ENCODE assay signal across 8 cellular contexts in genomic region chr9:67058898-67059715, GRCh38.
DNase-seq lines count a peak whose midpoint lies in the region; ATAC-seq, FAIRE-seq and TF ChIP-seq lines count a peak whose summit lies in the region.
"Not testable (repeated sequence)": the region's sequence is repeated elsewhere in the genome, so short reads cannot be mapped to it uniquely, and the experiment has no call there.

No MANE protein-coding gene starts in this region.

- not testable (repeated sequence) for H3K36me3 ChIP-seq in MM.1S (replicated peaks; ENCODE audit: insufficient read depth, low read length); pancreas

- not testable (repeated sequence) for H3K4me3 Mint-ChIP-seq in activated CD8-positive, alpha-beta T cell treated with anti-CD3 and anti-CD28 coated beads, Interleukin-2, amount 10 ng/mL, durations not matched to agents 7 days and 5 days; stimulated activated naive CD8-positive, alpha-beta T cell treated with anti-CD3 and anti-CD28 coated beads, Interleukin-15, amount 100 ng/mL, for 72 hours

- H3K4me1 ChIP-seq in MM.1S (ENCODE audit: low read length); pancreas: not testable (repeated sequence)

- H3K36me3 Mint-ChIP-seq in activated CD8-positive, alpha-beta T cell treated with anti-CD3 and anti-CD28 coated beads, Interleukin-2, amount 10 ng/mL, durations not matched to agents 7 days and 5 days (ENCODE audit: low read depth) = not testable (repeated sequence)

- H2AFZ ChIP-seq in MM.1S (ENCODE audit: low read length) = not testable (repeated sequence)

- not testable (repeated sequence) for H3K27ac Mint-ChIP-seq in activated CD8-positive, alpha-beta T cell treated with anti-CD3 and anti-CD28 coated beads, Interleukin-2, amount 10 ng/mL, durations not matched to agents 7 days and 5 days; stimulated activated naive CD8-positive, alpha-beta T cell treated with anti-CD3 and anti-CD28 coated beads, Interleukin-15, amount 100 ng/mL, for 72 hours

- H3K9ac ChIP-seq in MM.1S (ENCODE audit: low read length) = not testable (repeated sequence)

- not testable (repeated sequence) for ATAC-seq in activated CD8-positive, alpha-beta T cell treated with anti-CD3 and anti-CD28 coated beads, Interleukin-2, amount 10 ng/mL, durations not matched to agents 7 days and 5 days; stimulated activated naive CD8-positive, alpha-beta T cell treated with anti-CD3 and anti-CD28 coated beads, Interleukin-15, amount 100 ng/mL, for 72 hours
- peak in 2 of 4 donors; percentile 72 to 73 for ATAC-seq in pancreas

- FAIRE-seq in pancreas (lab: Jason Lieb, UNC) = not testable (repeated sequence)

- not testable (repeated sequence) for H3F3A ChIP-seq in MM.1S (ENCODE audit: insufficient read depth, low read length)

- H3K9me2 ChIP-seq in MM.1S (replicated peaks; ENCODE audit: insufficient read depth, low read length) = not testable (repeated sequence)

- not testable (repeated sequence) for H3K27ac ChIP-seq in MM.1S (ENCODE audit: low read length); pancreas

- not testable (repeated sequence) for H3K27me3 Mint-ChIP-seq in activated CD8-positive, alpha-beta T cell treated with anti-CD3 and anti-CD28 coated beads, Interleukin-2, amount 10 ng/mL, durations not matched to agents 7 days and 5 days (ENCODE audit: low read depth); stimulated activated naive CD8-positive, alpha-beta T cell treated with anti-CD3 and anti-CD28 coated beads, Interleukin-15, amount 100 ng/mL, for 72 hours

- TF ChIP-seq CTCF in MM.1S (IDR thresholded peaks at IDR 0.05; ENCODE audit: low read length); pancreas (IDR thresholded peaks at IDR 0.05): not testable (repeated sequence)
- peak; percentile 16 for TF ChIP-seq CTCF in choroid plexus epithelial cell (conservative IDR thresholded peaks at IDR 0.05; ENCODE audit: low read depth, low read length)

- not testable (repeated sequence) for H3K27me3 ChIP-seq in MM.1S (replicated peaks; ENCODE audit: insufficient read depth, low read length); pancreas

- H4K20me1 ChIP-seq in MM.1S (ENCODE audit: insufficient read depth, low read length) = not testable (repeated sequence)

- intact Hi-C loops in head of caudate nucleus (cut with DNase I); pancreas (cut with DNase I): not testable (repeated sequence)

- not testable (repeated sequence) for H3K4me1 Mint-ChIP-seq in activated CD8-positive, alpha-beta T cell treated with anti-CD3 and anti-CD28 coated beads, Interleukin-2, amount 10 ng/mL, durations not matched to agents 7 days and 5 days (ENCODE audit: low read depth); stimulated activated naive CD8-positive, alpha-beta T cell treated with anti-CD3 and anti-CD28 coated beads, Interleukin-15, amount 100 ng/mL, for 72 hours

- CTCF ChIA-PET in activated CD8-positive, alpha-beta T cell treated with anti-CD3 and anti-CD28 coated beads, Interleukin-2, amount 10 ng/mL, durations not matched to agents 7 days and 5 days (lab: Charles Lee) = not testable (repeated sequence)

- H3K9me3 Mint-ChIP-seq in activated CD8-positive, alpha-beta T cell treated with anti-CD3 and anti-CD28 coated beads, Interleukin-2, amount 10 ng/mL, durations not matched to agents 7 days and 5 days (ENCODE audit: insufficient read depth); stimulated activated naive CD8-positive, alpha-beta T cell treated with anti-CD3 and anti-CD28 coated beads, Interleukin-15, amount 100 ng/mL, for 72 hours: not testable (repeated sequence)

- not testable (repeated sequence) for H3K79me2 ChIP-seq in MM.1S (ENCODE audit: low read length)

- H3K9me3 ChIP-seq in MM.1S (replicated peaks; ENCODE audit: insufficient read depth, low read length); pancreas: not testable (repeated sequence)

- 0% methylated on average over 9 to 55 of the region's 78 CpGs for WGBS in pancreas, 2 donors

- not testable (repeated sequence) for H3K4me2 ChIP-seq in MM.1S (ENCODE audit: low read depth, low read length)

- DNase-seq in Daoy (ENCODE audit: low read depth) (peak; percentile 64), MM.1S (peak; percentile 6), choroid plexus epithelial cell (ENCODE audit: low read depth) (peak; percentile 33), head of caudate nucleus (peak in 32 of 42 donors; percentile 4 to 67 (median 27)), kidney tubule cell (ENCODE audit: low spot score) (peak; percentile 59), pancreas (peak; percentile 30 to 83 (median 57))
- peak; percentile 18 for DNase-seq in activated CD8-positive, alpha-beta T cell treated with anti-CD3 and anti-CD28 coated beads, Interleukin-2, amount 10 ng/mL, durations not matched to agents 7 days and 5 days
- peak; percentile 12 to 15 for DNase-seq in stimulated activated naive CD8-positive, alpha-beta T cell treated with anti-CD3 and anti-CD28 coated beads, Interleukin-15, amount 100 ng/mL, for 72 hours

- POLR2A ChIA-PET in activated CD8-positive, alpha-beta T cell treated with anti-CD3 and anti-CD28 coated beads, Interleukin-2, amount 10 ng/mL, durations not matched to agents 7 days and 5 days (lab: Charles Lee) = not testable (repeated sequence)

- not testable (repeated sequence) for H3K4me3 ChIP-seq in MM.1S (ENCODE audit: low read length)
- H3K4me3 ChIP-seq in choroid plexus epithelial cell (ENCODE audit: low read depth, low read length) = peak overlapping the region; percentile 53
- peak overlapping the region in 2 of 4 donors; percentile 25 to 38 for H3K4me3 ChIP-seq in pancreas

Comparison
In these comparisons a context has a peak if more than half of its experiments do, and no peak if none do; other contexts are left out.
1. DNase-seq: peak in every context shown above with its lines; median percentile 64 in Daoy; 59 in kidney tubule cell; 57 in pancreas; 33 in choroid plexus epithelial cell; 27 in head of caudate nucleus; 18 in activated CD8-positive, alpha-beta T cell treated with anti-CD3 and anti-CD28 coated beads, Interleukin-2, amount 10 ng/mL, durations not matched to agents 7 days and 5 days; 14 in stimulated activated naive CD8-positive, alpha-beta T cell treated with anti-CD3 and anti-CD28 coated beads, Interleukin-15, amount 100 ng/mL, for 72 hours; 6 in MM.1S.